Comparison of ENCODE assay signal across 8 cellular contexts in genomic region chr1:17125756-17126237, GRCh38. TPM values are rescaled to one million over a fixed set of nuclear protein-coding genes. Genes with fewer than 3 reads are reported as not detected.
DNase-seq lines count a peak whose midpoint lies in the region; ATAC-seq and TF ChIP-seq lines count a peak whose summit lies in the region.

No MANE protein-coding gene starts in this region.

- no peaks in the 10 kb centered on the region for H3K36me3 Mint-ChIP-seq in osteocyte (ENCODE audit: unreplicated experiment)

- peaks cover 63% of the 10 kb centered on the region for H3K4me1 Mint-ChIP-seq in osteocyte (ENCODE audit: unreplicated experiment)

- no peaks in the 10 kb centered on the region for H3K9me3 ChIP-seq in thoracic aorta

- no peak overlapping the region for H3K4me3 Mint-ChIP-seq in osteocyte (ENCODE audit: unreplicated experiment)

- ATAC-seq in foreskin keratinocyte: peak; percentile 67
- no peak for ATAC-seq in thoracic aorta (ENCODE audit: insufficient number of reproducible peaks, low FRiP score, low read depth)
- no peak for ATAC-seq in HG03442 (IDR thresholded peaks at IDR 0.05; ENCODE audit: unreplicated experiment)

- TF ChIP-seq CTCF in foreskin keratinocyte (conservative IDR thresholded peaks at IDR 0.05): peak; percentile 99
- TF ChIP-seq CTCF in osteocyte (IDR thresholded peaks at IDR 0.05): peak; percentile 97
- peak; percentile 95 for TF ChIP-seq CTCF in thoracic aorta (IDR thresholded peaks at IDR 0.05)

- H3K27ac ChIP-seq in foreskin keratinocyte (no peak overlapping the region), thoracic aorta (no peak overlapping the region)

- H3K4me1 ChIP-seq in foreskin keratinocyte: peaks cover 22% of the 10 kb centered on the region
- H3K4me1 ChIP-seq in thoracic aorta (ENCODE audit: control insufficient read depth in 1 of 2, low read depth in 2 of 2): peaks cover 9 to 19% of the 10 kb centered on the region in 2 donors

- H3K27ac Mint-ChIP-seq in osteocyte (ENCODE audit: unreplicated experiment): peak overlapping the region; percentile 80

- no peaks in the 10 kb centered on the region for H3K9me3 Mint-ChIP-seq in osteocyte (ENCODE audit: unreplicated experiment)

- H3K27me3 ChIP-seq in foreskin keratinocyte (no peaks in the 10 kb centered on the region), thoracic aorta (replicated peaks; ENCODE audit: insufficient read depth) (no peaks in the 10 kb centered on the region)

- no peaks in the 10 kb centered on the region for H3K27me3 Mint-ChIP-seq in osteocyte (ENCODE audit: unreplicated experiment)

- DNase-seq in ELF-1 (ENCODE audit: low read depth, low spot score) (peak; percentile 95), SHP77 treated with DMSO at 0.1 percent for 48 hours (lab: John Stamatoyannopoulos, UW) (peak; percentile 28), foreskin keratinocyte (peak in 1 of 2 donors; percentile 49), osteocyte (ENCODE audit: extremely low spot score, unreplicated experiment) (peak; percentile 95), thoracic aorta (ENCODE audit: low spot score) (peak; percentile 50)
- peak; percentile 43 for DNase-seq in Jurkat, Clone E6-1 (ENCODE audit: low read depth, low spot score)
- peak; percentile 65 for DNase-seq in activated effector memory CD4-positive, alpha-beta T cell treated with Interleukin-2 at 50 U/mL for 16 hours

- H3K36me3 ChIP-seq in thoracic aorta: no peaks in the 10 kb centered on the region

- H3K4me3 ChIP-seq in Jurkat, Clone E6-1 (ENCODE audit: low read length): no peak overlapping the region
- H3K4me3 ChIP-seq in thoracic aorta: peak overlapping the region; percentile 50

RNA-seq across cellular contexts. Expression of gene PADI2, which starts 6.5 kb away (rescaled TPM):
- polyA plus RNA-seq in Jurkat, Clone E6-1 (2012; ENCODE audit: insufficient read depth, insufficient read length): 2.8 TPM
- 0.56 and 0.95 TPM in 2 replicates for total RNA-seq in foreskin keratinocyte
- polyA plus RNA-seq in foreskin keratinocyte: 0.45 TPM in 2 replicates
- 111 TPM in 2 replicates for total RNA-seq in osteocyte
- 1 to 10 TPM in 1 of 2 donors, under 1 TPM in 1; 0.27 to 2.3 TPM for total RNA-seq in thoracic aorta

Comparison
In these comparisons a context has a peak if more than half of its experiments do, and no peak if none do; other contexts are left out.
1. RNA of gene PADI2, which starts 6.5 kb away (total RNA-seq): 111 TPM in osteocyte; 0.27 to 2.3 TPM in thoracic aorta and 0.56 to 0.95 TPM in foreskin keratinocyte; every median in the first group is over 10 times any median in the second.
2. Peak in every context shown above with its lines, with median percentiles within 50 percentile points of each other: CTCF ChIP-seq.